In genomic region chr1:13708380-13709010, GRCh38 we compare ENCODE assay signal across 22 cellular contexts. TPM values are rescaled to one million over a fixed set of nuclear protein-coding genes. Genes with fewer than 3 reads are reported as not detected.
A peak's percentile ranks its signal among the peaks of the same experiment; 100 is the strongest.
DNase-seq lines count a peak whose midpoint lies in the region; ATAC-seq and TF ChIP-seq lines count a peak whose summit lies in the region.
"Had no signal": no experiment of that assay in that cellular context is flagged by ENCODE, and none has a peak within 500 bp of the region (broad histone marks: within the 10 kb centered on the region; RNA-seq: fewer than 3 reads in every experiment).

No MANE protein-coding gene starts in this region.

- H3K4me1 Mint-ChIP-seq in activated CD8-positive, alpha-beta T cell treated with anti-CD3 and anti-CD28 coated beads for 36 hours (ENCODE audit: low read depth): peaks cover 68% of the 10 kb centered on the region
- H3K4me1 Mint-ChIP-seq in activated CD8-positive, alpha-beta T cell treated with anti-CD3 and anti-CD28 coated beads, Interleukin-2, amount 10 ng/mL, durations not matched to agents 7 days and 5 days (ENCODE audit: low read depth): peaks cover 35% of the 10 kb centered on the region
- peaks cover 50% of the 10 kb centered on the region for H3K4me1 Mint-ChIP-seq in T-helper 17 cell
- H3K4me1 Mint-ChIP-seq in stimulated activated naive CD8-positive, alpha-beta T cell treated with anti-CD3 and anti-CD28 coated beads, Interleukin-15, amount 100 ng/mL, for 72 hours: peaks cover 84% of the 10 kb centered on the region
- peaks cover 23% of the 10 kb centered on the region for H3K4me1 Mint-ChIP-seq in T-helper 2 cell treated with Interferon-gamma antibody and Interleukin-4, amounts not matched to agents 5 μg/mL and 100 μg/mL, for 36 hours (ENCODE audit: low read depth)

- no peaks in the 10 kb centered on the region for H3K36me3 ChIP-seq in gastrocnemius medialis
- H3K36me3 ChIP-seq: HAP-1 had no signal

- H3K27ac Mint-ChIP-seq in activated CD8-positive, alpha-beta T cell treated with anti-CD3 and anti-CD28 coated beads for 36 hours: peak overlapping the region; percentile 22
- no peak overlapping the region for H3K27ac Mint-ChIP-seq in activated CD8-positive, alpha-beta T cell treated with anti-CD3 and anti-CD28 coated beads, Interleukin-2, amount 10 ng/mL, durations not matched to agents 7 days and 5 days
- peak overlapping the region; percentile 4 for H3K27ac Mint-ChIP-seq in T-helper 17 cell
- no peak overlapping the region for H3K27ac Mint-ChIP-seq in stimulated activated naive CD8-positive, alpha-beta T cell treated with anti-CD3 and anti-CD28 coated beads, Interleukin-15, amount 100 ng/mL, for 72 hours
- no peak overlapping the region for H3K27ac Mint-ChIP-seq in T-helper 2 cell treated with Interferon-gamma antibody and Interleukin-4, amounts not matched to agents 5 μg/mL and 100 μg/mL, for 36 hours
- H3K27ac Mint-ChIP-seq: activated CD4-positive, alpha-beta T cell treated with anti-CD3 and anti-CD28 coated beads for 36 hours had no signal

- TF ChIP-seq POLR2A in gastrocnemius medialis (IDR thresholded peaks at IDR 0.05): no peak

- H3K4me1 ChIP-seq in gastrocnemius medialis: peaks cover 7 to 8% of the 10 kb centered on the region in 2 donors
- H3K4me1 ChIP-seq: parathyroid adenoma had no signal

- H3K27me3 Mint-ChIP-seq in activated CD8-positive, alpha-beta T cell treated with anti-CD3 and anti-CD28 coated beads for 36 hours: no peaks in the 10 kb centered on the region
- H3K27me3 Mint-ChIP-seq in activated CD8-positive, alpha-beta T cell treated with anti-CD3 and anti-CD28 coated beads, Interleukin-2, amount 10 ng/mL, durations not matched to agents 7 days and 5 days (ENCODE audit: low read depth): no peaks in the 10 kb centered on the region
- H3K27me3 Mint-ChIP-seq in T-helper 17 cell: no peaks in the 10 kb centered on the region
- no peaks in the 10 kb centered on the region for H3K27me3 Mint-ChIP-seq in stimulated activated naive CD8-positive, alpha-beta T cell treated with anti-CD3 and anti-CD28 coated beads, Interleukin-15, amount 100 ng/mL, for 72 hours
- no peaks in the 10 kb centered on the region for H3K27me3 Mint-ChIP-seq in T-helper 2 cell treated with Interferon-gamma antibody and Interleukin-4, amounts not matched to agents 5 μg/mL and 100 μg/mL, for 36 hours (ENCODE audit: low read depth)
- H3K27me3 Mint-ChIP-seq: activated CD4-positive, alpha-beta T cell treated with anti-CD3 and anti-CD28 coated beads for 36 hours had no signal

- no peak for DNase-seq in activated CD8-positive, alpha-beta T cell treated with anti-CD3 and anti-CD28 coated beads for 36 hours
- DNase-seq in activated CD8-positive, alpha-beta T cell treated with anti-CD3 and anti-CD28 coated beads, Interleukin-2, amount 10 ng/mL, durations not matched to agents 7 days and 5 days: no peak
- DNase-seq in T-helper 17 cell (no peak), left colon (peak in 1 of 2 donors; percentile 46), hippocampal formation (lab: John Stamatoyannopoulos, UW) (no peak), gastrocnemius medialis (no peak)
- DNase-seq in stimulated activated naive CD8-positive, alpha-beta T cell treated with anti-CD3 and anti-CD28 coated beads, Interleukin-15, amount 100 ng/mL, for 72 hours: no peak
- DNase-seq in T-helper 2 cell treated with Interferon-gamma antibody and Interleukin-4, amounts not matched to agents 5 μg/mL and 100 μg/mL, for 36 hours (ENCODE audit: low spot score): no peak
- DNase-seq: activated CD4-positive, alpha-beta T cell treated with anti-CD3 and anti-CD28 coated beads for 36 hours; activated effector memory CD4-positive, alpha-beta T cell treated with Interleukin-2 at 50 U/mL for 16 hours; AML-193; amygdala; effector memory CD4-positive, alpha-beta T cell; glutamatergic neuron; NCI-H146; NCI-H2171; T-helper 9 cell had no signal

- H3K36me3 Mint-ChIP-seq in activated CD8-positive, alpha-beta T cell treated with anti-CD3 and anti-CD28 coated beads for 36 hours (ENCODE audit: low read depth): peaks cover 18% of the 10 kb centered on the region
- H3K36me3 Mint-ChIP-seq in activated CD8-positive, alpha-beta T cell treated with anti-CD3 and anti-CD28 coated beads, Interleukin-2, amount 10 ng/mL, durations not matched to agents 7 days and 5 days (ENCODE audit: low read depth): peaks cover 8% of the 10 kb centered on the region
- peaks cover 9% of the 10 kb centered on the region for H3K36me3 Mint-ChIP-seq in T-helper 17 cell (ENCODE audit: low read depth)
- H3K36me3 Mint-ChIP-seq in T-helper 2 cell treated with Interferon-gamma antibody and Interleukin-4, amounts not matched to agents 5 μg/mL and 100 μg/mL, for 36 hours (ENCODE audit: low read depth): peaks cover 3% of the 10 kb centered on the region

- POLR2A ChIA-PET in activated CD8-positive, alpha-beta T cell treated with anti-CD3 and anti-CD28 coated beads for 36 hours (lab: Charles Lee): interaction anchor here (1.0 to 1.5 kb wide), 2 partner anchors 9 to 11 kb away, joined by 3 to 7 read pairs; no protein-coding TSS in a partner anchor
- POLR2A ChIA-PET in activated CD8-positive, alpha-beta T cell treated with anti-CD3 and anti-CD28 coated beads, Interleukin-2, amount 10 ng/mL, durations not matched to agents 7 days and 5 days (lab: Charles Lee): interaction anchor here (1.3 kb wide), 1 partner anchor 21 kb away, joined by 3 read pairs; no protein-coding TSS in a partner anchor

- no peak overlapping the region for H3K27ac ChIP-seq in gastrocnemius medialis
- H3K27ac ChIP-seq: 22Rv1, parathyroid adenoma had no signal

- TF ChIP-seq CTCF in activated CD8-positive, alpha-beta T cell treated with anti-CD3 and anti-CD28 coated beads for 36 hours (IDR thresholded peaks at IDR 0.05): no peak
- TF ChIP-seq CTCF in gastrocnemius medialis (IDR thresholded peaks at IDR 0.05 in 4 of 5, conservative IDR thresholded peaks at IDR 0.05 in 1 of 5): no peak

- no peak for ATAC-seq in activated CD8-positive, alpha-beta T cell treated with anti-CD3 and anti-CD28 coated beads for 36 hours
- no peak for ATAC-seq in activated CD8-positive, alpha-beta T cell treated with anti-CD3 and anti-CD28 coated beads, Interleukin-2, amount 10 ng/mL, durations not matched to agents 7 days and 5 days
- ATAC-seq in T-helper 17 cell (no peak), left colon (peak; percentile 83), gastrocnemius medialis (no peak)
- no peak for ATAC-seq in stimulated activated naive CD8-positive, alpha-beta T cell treated with anti-CD3 and anti-CD28 coated beads, Interleukin-15, amount 100 ng/mL, for 72 hours
- ATAC-seq: activated CD4-positive, alpha-beta T cell treated with anti-CD3 and anti-CD28 coated beads for 36 hours; HepG2; Panc1 had no signal

- intact Hi-C loops in activated CD8-positive, alpha-beta T cell treated with anti-CD3 and anti-CD28 coated beads for 36 hours (cut with micrococcal nuclease): loop anchor here (10.0 kb wide), 1 partner anchor 46 kb away; no protein-coding TSS in a partner anchor
- intact Hi-C loops in left colon (cut with DNase I, micrococcal nuclease): no loop called here
- intact Hi-C loops in gastrocnemius medialis (cut with DNase I; ENCODE audit: low total_unique reads): no loop called here

- in situ Hi-C loops in gastrocnemius medialis (cut with MboI; ENCODE audit: low sequenced_read_pairs in 4 of 4): no loop called here

- H3K4me3 ChIP-seq in gastrocnemius medialis: no peak overlapping the region
- H3K4me3 ChIP-seq: HAP-1 had no signal

- H3K27me3 ChIP-seq in gastrocnemius medialis: no peaks in the 10 kb centered on the region

- H3K9me3 Mint-ChIP-seq in activated CD8-positive, alpha-beta T cell treated with anti-CD3 and anti-CD28 coated beads for 36 hours: no peaks in the 10 kb centered on the region
- no peaks in the 10 kb centered on the region for H3K9me3 Mint-ChIP-seq in activated CD8-positive, alpha-beta T cell treated with anti-CD3 and anti-CD28 coated beads, Interleukin-2, amount 10 ng/mL, durations not matched to agents 7 days and 5 days (ENCODE audit: insufficient read depth)
- H3K9me3 Mint-ChIP-seq in stimulated activated naive CD8-positive, alpha-beta T cell treated with anti-CD3 and anti-CD28 coated beads, Interleukin-15, amount 100 ng/mL, for 72 hours: no peaks in the 10 kb centered on the region
- no peaks in the 10 kb centered on the region for H3K9me3 Mint-ChIP-seq in T-helper 2 cell treated with Interferon-gamma antibody and Interleukin-4, amounts not matched to agents 5 μg/mL and 100 μg/mL, for 36 hours

- no peak overlapping the region for H3K4me3 Mint-ChIP-seq in activated CD8-positive, alpha-beta T cell treated with anti-CD3 and anti-CD28 coated beads for 36 hours
- no peak overlapping the region for H3K4me3 Mint-ChIP-seq in activated CD8-positive, alpha-beta T cell treated with anti-CD3 and anti-CD28 coated beads, Interleukin-2, amount 10 ng/mL, durations not matched to agents 7 days and 5 days
- H3K4me3 Mint-ChIP-seq in T-helper 17 cell: no peak overlapping the region
- H3K4me3 Mint-ChIP-seq in stimulated activated naive CD8-positive, alpha-beta T cell treated with anti-CD3 and anti-CD28 coated beads, Interleukin-15, amount 100 ng/mL, for 72 hours: peak overlapping the region; percentile 14 to 30
- H3K4me3 Mint-ChIP-seq in T-helper 2 cell treated with Interferon-gamma antibody and Interleukin-4, amounts not matched to agents 5 μg/mL and 100 μg/mL, for 36 hours: no peak overlapping the region
- H3K4me3 Mint-ChIP-seq: activated CD4-positive, alpha-beta T cell treated with anti-CD3 and anti-CD28 coated beads for 36 hours had no signal

- H3K9me3 ChIP-seq in T-helper 17 cell (ENCODE audit: control insufficient read depth, low read length, poor library complexity, severe bottlenecking) (no peaks in the 10 kb centered on the region), gastrocnemius medialis (no peaks in the 10 kb centered on the region)
- H3K9me3 ChIP-seq: HAP-1 had no signal

- CTCF ChIA-PET in activated CD8-positive, alpha-beta T cell treated with anti-CD3 and anti-CD28 coated beads for 36 hours (lab: Charles Lee): interaction anchor here (1.2 to 2.7 kb wide), 3 partner anchors 11 to 105 kb away, joined by 3 to 14 read pairs (median 3); no protein-coding TSS in a partner anchor
- CTCF ChIA-PET in activated CD8-positive, alpha-beta T cell treated with anti-CD3 and anti-CD28 coated beads, Interleukin-2, amount 10 ng/mL, durations not matched to agents 7 days and 5 days (lab: Charles Lee): interaction anchor here (1.5 to 9.5 kb wide), 2 partner anchors 9 to 19 kb away, joined by 4 to 148 read pairs; no protein-coding TSS in a partner anchor

RNA-seq across cellular contexts. Expression of gene PRDM2, which starts 8.5 kb away (rescaled TPM):
- total RNA-seq in activated CD8-positive, alpha-beta T cell treated with anti-CD3 and anti-CD28 coated beads for 36 hours: 10 to 100 TPM; 41.2 to 43.6 TPM
- total RNA-seq in activated CD8-positive, alpha-beta T cell treated with anti-CD3 and anti-CD28 coated beads, Interleukin-2, amount 10 ng/mL, durations not matched to agents 7 days and 5 days: 10 to 100 TPM; 49.3 to 50.4 TPM
- 100 to 1,000 TPM; 173 to 181 TPM for total RNA-seq in T-helper 17 cell
- 10 to 100 TPM; 33.3 to 33.8 TPM for total RNA-seq in left colon
- 10 to 100 TPM; 24.1 to 38.3 (median 35.6) TPM for total RNA-seq in gastrocnemius medialis

Comparison
In these comparisons a context has a peak if more than half of its experiments do, and no peak if none do; other contexts are left out.
1. H3K27ac Mint-ChIP-seq: peak in activated CD8-positive, alpha-beta T cell treated with anti-CD3 and anti-CD28 coated beads for 36 hours (single experiment) and T-helper 17 cell (single experiment); none in activated CD8-positive, alpha-beta T cell treated with anti-CD3 and anti-CD28 coated beads, Interleukin-2, amount 10 ng/mL, durations not matched to agents 7 days and 5 days (single experiment), stimulated activated naive CD8-positive, alpha-beta T cell treated with anti-CD3 and anti-CD28 coated beads, Interleukin-15, amount 100 ng/mL, for 72 hours (0 of 2) and T-helper 2 cell treated with Interferon-gamma antibody and Interleukin-4, amounts not matched to agents 5 μg/mL and 100 μg/mL, for 36 hours (single experiment).
2. H3K4me3 Mint-ChIP-seq: peak in stimulated activated naive CD8-positive, alpha-beta T cell treated with anti-CD3 and anti-CD28 coated beads, Interleukin-15, amount 100 ng/mL, for 72 hours (2 of 2); none in activated CD8-positive, alpha-beta T cell treated with anti-CD3 and anti-CD28 coated beads for 36 hours (single experiment), activated CD8-positive, alpha-beta T cell treated with anti-CD3 and anti-CD28 coated beads, Interleukin-2, amount 10 ng/mL, durations not matched to agents 7 days and 5 days (single experiment), T-helper 17 cell (single experiment) and T-helper 2 cell treated with Interferon-gamma antibody and Interleukin-4, amounts not matched to agents 5 μg/mL and 100 μg/mL, for 36 hours (single experiment).